In the genomic region with DNA sequence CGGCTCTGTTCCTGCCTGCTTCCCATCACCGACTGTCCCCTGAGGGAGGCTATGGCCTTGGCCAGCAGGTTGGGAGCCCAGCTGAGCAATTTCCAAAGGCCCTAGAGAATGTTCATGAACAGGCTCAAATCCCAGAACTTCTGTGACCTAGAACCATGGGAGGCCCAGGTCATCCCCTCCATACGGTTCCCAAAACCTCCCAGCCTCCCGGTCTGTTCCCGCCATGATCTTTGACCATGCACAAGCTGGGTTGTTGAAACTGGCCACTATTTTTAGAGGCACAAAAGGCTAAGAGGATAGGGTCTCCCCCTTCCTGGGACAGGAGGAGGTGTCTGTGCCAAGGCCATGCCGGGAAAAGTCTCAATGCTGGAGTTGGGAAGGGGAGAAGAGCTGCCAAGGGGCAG, we compare ENCODE assay signal across 1 cellular context.
TF ChIP-seq lines count a peak whose summit lies in the region.

No MANE protein-coding gene starts in this region.

TF ChIP-seq in liver, 16 proteins besides CTCF, POLR2A, EP300 and RAD21:
- TF ChIP-seq NR2F2 (IDR thresholded peaks at IDR 0.05), result peak; percentile 97
- TF ChIP-seq SP1 (IDR thresholded peaks at IDR 0.05), result peak; percentile 19
- TF ChIP-seq HNF4A (conservative IDR thresholded peaks at IDR 0.05), result no peak
- TF ChIP-seq ZBTB33 (IDR thresholded peaks at IDR 0.05), result no peak
TF ChIP-seq in liver: peak in this region for 2.
